15 cellular contexts compared by ENCODE assay signal in genomic region chr3:171354706-171355582, GRCh38.
DNase-seq lines count a peak whose midpoint lies in the region; ATAC-seq and TF ChIP-seq lines count a peak whose summit lies in the region.
"Had no signal": no experiment of that assay in that cellular context is flagged by ENCODE, and none has a peak within 500 bp of the region (broad histone marks: within the 10 kb centered on the region; RNA-seq: fewer than 3 reads in every experiment).

No MANE protein-coding gene starts in this region.

- no peak for TF ChIP-seq CTCF in thyroid gland (IDR thresholded peaks at IDR 0.05)

- intact Hi-C loops in thyroid gland (cut with DNase I): no loop called here

- no peak overlapping the region for H3K4me3 ChIP-seq in thyroid gland (replicated peaks in 1 of 3)

- H3K9me3 ChIP-seq in thyroid gland: no peaks in the 10 kb centered on the region
- H3K9me3 ChIP-seq: neutrophil had no signal

- 81 to 94% methylated on average over 4 of the region's 4 CpGs for WGBS in thyroid gland, 2 donors

- peaks cover 91% of the 10 kb centered on the region for H3K4me1 Mint-ChIP-seq in activated naive CD8-positive, alpha-beta T cell (ENCODE audit: low read depth)
- peaks cover 55% of the 10 kb centered on the region for H3K4me1 Mint-ChIP-seq in activated naive CD8-positive, alpha-beta T cell treated with anti-CD3 and anti-CD28 coated beads, Interleukin-2, amount 50 U/mL, for 24 hours
- peaks cover 48% of the 10 kb centered on the region for H3K4me1 Mint-ChIP-seq in activated T-helper 17 cell treated with anti-CD3 and anti-CD28 coated beads, Interleukin-2, amount 50 U/mL, for 72 hours
- peaks cover 46 to 95% of the 10 kb centered on the region in 2 donors for H3K4me1 Mint-ChIP-seq in immature natural killer cell

- peak in 1 of 2 donors; percentile 61 for TF ChIP-seq POLR2A in thyroid gland (IDR thresholded peaks at IDR 0.05)

- H3K4me3 Mint-ChIP-seq in activated naive CD8-positive, alpha-beta T cell: no peak overlapping the region
- no peak overlapping the region for H3K4me3 Mint-ChIP-seq in activated naive CD8-positive, alpha-beta T cell treated with anti-CD3 and anti-CD28 coated beads, Interleukin-2, amount 50 U/mL, for 24 hours
- H3K4me3 Mint-ChIP-seq in activated T-helper 17 cell treated with anti-CD3 and anti-CD28 coated beads, Interleukin-2, amount 50 U/mL, for 72 hours: peak overlapping the region; percentile 36
- no peak overlapping the region for H3K4me3 Mint-ChIP-seq in immature natural killer cell

- H3K9me3 Mint-ChIP-seq in activated naive CD8-positive, alpha-beta T cell (ENCODE audit: low read depth): no peaks in the 10 kb centered on the region
- no peaks in the 10 kb centered on the region for H3K9me3 Mint-ChIP-seq in activated naive CD8-positive, alpha-beta T cell treated with anti-CD3 and anti-CD28 coated beads, Interleukin-2, amount 50 U/mL, for 24 hours
- H3K9me3 Mint-ChIP-seq in activated T-helper 17 cell treated with anti-CD3 and anti-CD28 coated beads, Interleukin-2, amount 50 U/mL, for 72 hours: no peaks in the 10 kb centered on the region
- H3K9me3 Mint-ChIP-seq in immature natural killer cell: no peaks in the 10 kb centered on the region

- H3K36me3 Mint-ChIP-seq in activated naive CD8-positive, alpha-beta T cell: peaks cover 3% of the 10 kb centered on the region
- peaks cover 1% of the 10 kb centered on the region for H3K36me3 Mint-ChIP-seq in activated naive CD8-positive, alpha-beta T cell treated with anti-CD3 and anti-CD28 coated beads, Interleukin-2, amount 50 U/mL, for 24 hours (ENCODE audit: low read depth)
- no peaks in the 10 kb centered on the region for H3K36me3 Mint-ChIP-seq in activated T-helper 17 cell treated with anti-CD3 and anti-CD28 coated beads, Interleukin-2, amount 50 U/mL, for 72 hours (ENCODE audit: low read depth)
- H3K36me3 Mint-ChIP-seq in immature natural killer cell: no peaks in the 10 kb centered on the region

- H3K36me3 ChIP-seq in thyroid gland: no peaks in the 10 kb centered on the region
- H3K36me3 ChIP-seq: neutrophil had no signal

- peak overlapping the region; percentile 61 for H3K27ac Mint-ChIP-seq in activated naive CD8-positive, alpha-beta T cell
- no peak overlapping the region for H3K27ac Mint-ChIP-seq in activated naive CD8-positive, alpha-beta T cell treated with anti-CD3 and anti-CD28 coated beads, Interleukin-2, amount 50 U/mL, for 24 hours
- peak overlapping the region; percentile 69 for H3K27ac Mint-ChIP-seq in activated T-helper 17 cell treated with anti-CD3 and anti-CD28 coated beads, Interleukin-2, amount 50 U/mL, for 72 hours
- H3K27ac Mint-ChIP-seq in immature natural killer cell: peak overlapping the region in 4 of 6 donors; percentile 3 to 25 (median 12)

- H3K27me3 ChIP-seq in thyroid gland: no peaks in the 10 kb centered on the region
- H3K27me3 ChIP-seq: neutrophil had no signal

- H3K27me3 Mint-ChIP-seq in activated naive CD8-positive, alpha-beta T cell: no peaks in the 10 kb centered on the region
- H3K27me3 Mint-ChIP-seq in activated naive CD8-positive, alpha-beta T cell treated with anti-CD3 and anti-CD28 coated beads, Interleukin-2, amount 50 U/mL, for 24 hours: no peaks in the 10 kb centered on the region
- no peaks in the 10 kb centered on the region for H3K27me3 Mint-ChIP-seq in activated T-helper 17 cell treated with anti-CD3 and anti-CD28 coated beads, Interleukin-2, amount 50 U/mL, for 72 hours
- no peaks in the 10 kb centered on the region for H3K27me3 Mint-ChIP-seq in immature natural killer cell (ENCODE audit: low read depth in 3 of 3)

- ATAC-seq in activated naive CD8-positive, alpha-beta T cell treated with anti-CD3 and anti-CD28 coated beads, Interleukin-2, amount 50 U/mL, for 24 hours: no peak
- ATAC-seq in activated T-helper 17 cell treated with anti-CD3 and anti-CD28 coated beads, Interleukin-2, amount 50 U/mL, for 72 hours (replicated peaks): peak; percentile 25
- ATAC-seq in HG03469 (IDR thresholded peaks at IDR 0.05; ENCODE audit: unreplicated experiment): no peak
- ATAC-seq: Right ventricle myocardium inferior had no signal

- peak overlapping the region; percentile 84 to 90 (median 86) for H3K27ac ChIP-seq in thyroid gland
- H3K27ac ChIP-seq: neutrophil had no signal

- peaks cover 43 to 57% of the 10 kb centered on the region in 2 donors for H3K4me1 ChIP-seq in thyroid gland

- no peak for DNase-seq in activated naive CD8-positive, alpha-beta T cell treated with anti-CD3 and anti-CD28 coated beads, Interleukin-2, amount 50 U/mL, for 24 hours
- DNase-seq in immature natural killer cell (no peak), thyroid gland (peak; percentile 64 to 79), T-helper 1 cell (no peak), NCI-H2029 (lab: John Stamatoyannopoulos, UW) (no peak)
- DNase-seq: activated naive CD4-positive, alpha-beta T cell treated with Interleukin-2 at 50 U/mL for 16 hours; erythroblast; H7; Karpas-422; NCI-H1694 had no signal

Comparison
In these comparisons a context has a peak if more than half of its experiments do, and no peak if none do; other contexts are left out.
1. DNase-seq: peak in thyroid gland (2 of 2); none in activated naive CD8-positive, alpha-beta T cell treated with anti-CD3 and anti-CD28 coated beads, Interleukin-2, amount 50 U/mL, for 24 hours (single experiment), immature natural killer cell (0 of 3), T-helper 1 cell (0 of 5) and NCI-H2029 (single experiment).